ENCODE assay signal across 10 cellular contexts in the genomic region with DNA sequence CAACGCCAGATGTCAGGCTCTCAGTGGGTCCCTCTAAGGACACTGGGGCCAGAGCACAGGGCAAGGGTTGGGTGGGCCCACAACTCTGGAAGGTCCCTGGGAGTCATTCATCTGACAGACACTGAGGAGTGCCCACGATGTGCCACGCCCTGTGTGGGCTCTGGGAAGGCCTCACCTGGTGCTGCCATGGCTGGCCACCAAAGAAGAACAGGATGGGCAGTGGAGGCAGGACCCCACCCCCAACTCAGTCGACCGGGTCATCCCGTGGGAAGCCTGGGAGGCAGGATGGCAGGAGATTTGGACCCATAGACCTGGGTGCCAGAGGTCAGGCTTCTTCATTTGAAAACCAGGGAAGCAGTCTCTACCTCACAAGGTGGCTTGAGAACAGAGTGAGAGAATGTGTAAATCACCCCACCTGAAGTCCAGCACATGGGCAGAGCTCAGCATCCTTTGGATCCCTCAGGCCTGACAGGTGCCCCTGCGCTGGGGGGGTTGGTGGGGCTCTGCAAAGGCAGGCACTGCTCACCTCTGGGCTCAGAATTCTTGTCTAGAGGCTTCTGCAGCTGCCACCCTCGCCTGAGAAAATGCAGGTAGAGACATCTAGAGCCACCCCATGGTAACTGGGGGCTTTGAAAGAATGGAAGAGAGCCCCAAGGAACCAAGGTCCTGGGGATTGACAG. TPM values are rescaled to one million over a fixed set of nuclear protein-coding genes. Genes with fewer than 3 reads are reported as not detected.
DNase-seq lines count a peak whose midpoint lies in the region; ATAC-seq, FAIRE-seq and TF ChIP-seq lines count a peak whose summit lies in the region.
"Had no signal": no experiment of that assay in that cellular context is flagged by ENCODE, and none has a peak within 500 bp of the region (broad histone marks: within the 10 kb centered on the region; RNA-seq: fewer than 3 reads in every experiment).

No MANE protein-coding gene starts in this region.

- peaks cover 13% of the 10 kb centered on the region for H3K79me2 ChIP-seq in smooth muscle cell (ENCODE audit: low read depth)

- H3K27ac ChIP-seq in stomach (peak overlapping the region; percentile 5 to 92 (median 86)), smooth muscle cell (ENCODE audit: low read depth) (no peak overlapping the region)

- peaks cover 9% of the 10 kb centered on the region for H3F3A ChIP-seq in smooth muscle cell (ENCODE audit: low read depth)

- no peaks in the 10 kb centered on the region for H3K9me3 ChIP-seq in stomach
- no peaks in the 10 kb centered on the region for H3K9me3 ChIP-seq in smooth muscle cell (replicated peaks; ENCODE audit: low read depth)
- H3K9me3 ChIP-seq: thyroid gland had no signal

- no peak for DNase-seq in activated naive CD4-positive, alpha-beta T cell treated with anti-CD3 and anti-CD28 coated beads for 36 hours
- no peak for DNase-seq in activated naive CD4-positive, alpha-beta T cell treated with anti-CD3 and anti-CD28 coated beads, Interleukin-2, amount 50 U/mL, for 16 hours
- DNase-seq in activated T-helper 1 cell treated with anti-CD3 and anti-CD28 coated beads, Interleukin-12 subunit alpha, Interleukin-12 subunit beta, Interleukin-2, Interleukin-4 antibody, amounts not matched to agents 30 ng/mL and 10 ng/mL and 1 ng/mL, durations not matched to agents 14 hours and 24 hours and 36 hours (ENCODE audit: low spot score), result no peak
- no peak for DNase-seq in memory B cell (ENCODE audit: low spot score in 2 of 2)
- DNase-seq in stomach, result no peak
- no peak for DNase-seq in frontal cortex (ENCODE audit: low spot score in 2 of 2)
- no peak for DNase-seq in smooth muscle cell (lab: John Stamatoyannopoulos, UW; ENCODE audit: unreplicated experiment)
- no peak for DNase-seq in COR-L47 (lab: John Stamatoyannopoulos, UW)
- DNase-seq: activated CD8-positive, alpha-beta memory T cell treated with anti-CD3 and anti-CD28 coated beads, Interleukin-2, amount 50 U/mL, for 48 hours; thyroid gland had no signal

- no peak overlapping the region for H3K4me3 ChIP-seq in stomach
- no peak overlapping the region for H3K4me3 ChIP-seq in smooth muscle cell

- TF ChIP-seq POLR2A in stomach (IDR thresholded peaks at IDR 0.05), result no peak

- H3K27ac Mint-ChIP-seq in activated naive CD4-positive, alpha-beta T cell treated with anti-CD3 and anti-CD28 coated beads for 36 hours, result no peak overlapping the region
- H3K27ac Mint-ChIP-seq in activated T-helper 1 cell treated with anti-CD3 and anti-CD28 coated beads, Interleukin-12 subunit alpha, Interleukin-12 subunit beta, Interleukin-2, Interleukin-4 antibody, amounts not matched to agents 30 ng/mL and 10 ng/mL and 1 ng/mL, durations not matched to agents 14 hours and 24 hours and 36 hours, result no peak overlapping the region
- H3K27ac Mint-ChIP-seq in memory B cell, result no peak overlapping the region

- TF ChIP-seq EP300 in stomach (IDR thresholded peaks at IDR 0.05), result no peak

- 76 to 85% (median 79%) methylated on average over 7 to 8 of the region's 8 CpGs for WGBS in stomach, 5 donors
- WGBS in smooth muscle cell (ENCODE audit: low lambda C conversion rate), result 95% methylated on average over 8 of the region's 8 CpGs

- peaks cover 4% of the 10 kb centered on the region for H3K36me3 Mint-ChIP-seq in activated naive CD4-positive, alpha-beta T cell treated with anti-CD3 and anti-CD28 coated beads for 36 hours (ENCODE audit: low read depth)
- peaks cover 4% of the 10 kb centered on the region for H3K36me3 Mint-ChIP-seq in activated T-helper 1 cell treated with anti-CD3 and anti-CD28 coated beads, Interleukin-12 subunit alpha, Interleukin-12 subunit beta, Interleukin-2, Interleukin-4 antibody, amounts not matched to agents 30 ng/mL and 10 ng/mL and 1 ng/mL, durations not matched to agents 14 hours and 24 hours and 36 hours (ENCODE audit: low read depth)
- no peaks in the 10 kb centered on the region for H3K36me3 Mint-ChIP-seq in memory B cell

- H3K4me2 ChIP-seq in smooth muscle cell, result no peak overlapping the region

- H3K4me1 ChIP-seq in stomach (peaks cover 45 to 76% (median 58%) of the 10 kb centered on the region in 4 donors), smooth muscle cell (ENCODE audit: low read depth) (peaks cover 18% of the 10 kb centered on the region)

- no peak overlapping the region for H2AFZ ChIP-seq in smooth muscle cell (ENCODE audit: low read depth)

- H3K27me3 ChIP-seq in stomach (no peaks in the 10 kb centered on the region), smooth muscle cell (ENCODE audit: low read depth) (no peaks in the 10 kb centered on the region)
- H3K27me3 ChIP-seq: thyroid gland had no signal

- FAIRE-seq in frontal cortex (lab: Jason Lieb, UNC), result no peak

- TF ChIP-seq CTCF in stomach (IDR thresholded peaks at IDR 0.05) (no peak), smooth muscle cell (IDR thresholded peaks at IDR 0.05; ENCODE audit: borderline replicate concordance, insufficient read depth, poor library complexity, severe bottlenecking) (no peak)

- ATAC-seq in memory B cell (ENCODE audit: low read depth), result no peak

- H3K27me3 Mint-ChIP-seq in activated naive CD4-positive, alpha-beta T cell treated with anti-CD3 and anti-CD28 coated beads for 36 hours (ENCODE audit: low read depth), result no peaks in the 10 kb centered on the region
- H3K27me3 Mint-ChIP-seq in activated T-helper 1 cell treated with anti-CD3 and anti-CD28 coated beads, Interleukin-12 subunit alpha, Interleukin-12 subunit beta, Interleukin-2, Interleukin-4 antibody, amounts not matched to agents 30 ng/mL and 10 ng/mL and 1 ng/mL, durations not matched to agents 14 hours and 24 hours and 36 hours (ENCODE audit: insufficient read depth), result peaks cover 31% of the 10 kb centered on the region
- H3K27me3 Mint-ChIP-seq in memory B cell, result no peaks in the 10 kb centered on the region

- CTCF ChIA-PET in activated naive CD4-positive, alpha-beta T cell treated with anti-CD3 and anti-CD28 coated beads for 36 hours (lab: Charles Lee), result interaction anchor here (0.6 to 5.2 kb wide), 21 partner anchors 12 to 279 kb away, joined by 3 to 39 read pairs (median 5); partner anchors contain the start of gene MTFR1L

- H3K4me1 Mint-ChIP-seq in activated naive CD4-positive, alpha-beta T cell treated with anti-CD3 and anti-CD28 coated beads for 36 hours (ENCODE audit: low read depth), result peaks cover 68% of the 10 kb centered on the region
- H3K4me1 Mint-ChIP-seq in activated T-helper 1 cell treated with anti-CD3 and anti-CD28 coated beads, Interleukin-12 subunit alpha, Interleukin-12 subunit beta, Interleukin-2, Interleukin-4 antibody, amounts not matched to agents 30 ng/mL and 10 ng/mL and 1 ng/mL, durations not matched to agents 14 hours and 24 hours and 36 hours (ENCODE audit: low read depth), result peaks cover 27% of the 10 kb centered on the region
- peaks cover 26% of the 10 kb centered on the region for H3K4me1 Mint-ChIP-seq in memory B cell

- H3K9ac ChIP-seq in smooth muscle cell (ENCODE audit: low read depth), result no peak overlapping the region

- H3K4me3 Mint-ChIP-seq in activated naive CD4-positive, alpha-beta T cell treated with anti-CD3 and anti-CD28 coated beads for 36 hours, result peak overlapping the region; percentile 63
- peak overlapping the region; percentile 42 for H3K4me3 Mint-ChIP-seq in activated T-helper 1 cell treated with anti-CD3 and anti-CD28 coated beads, Interleukin-12 subunit alpha, Interleukin-12 subunit beta, Interleukin-2, Interleukin-4 antibody, amounts not matched to agents 30 ng/mL and 10 ng/mL and 1 ng/mL, durations not matched to agents 14 hours and 24 hours and 36 hours
- H3K4me3 Mint-ChIP-seq in memory B cell, result peak overlapping the region; percentile 76

- intact Hi-C loops in activated naive CD4-positive, alpha-beta T cell treated with anti-CD3 and anti-CD28 coated beads for 36 hours (cut with micrococcal nuclease), result loop anchor here (5.0 kb wide), 3 partner anchors 87 to 252 kb away; no protein-coding TSS in a partner anchor
- intact Hi-C loops in activated T-helper 1 cell treated with anti-CD3 and anti-CD28 coated beads, Interleukin-12 subunit alpha, Interleukin-12 subunit beta, Interleukin-2, Interleukin-4 antibody, amounts not matched to agents 30 ng/mL and 10 ng/mL and 1 ng/mL, durations not matched to agents 14 hours and 24 hours and 36 hours (cut with micrococcal nuclease), result loop anchor here (5.0 kb wide), 3 partner anchors 122 to 297 kb away; no protein-coding TSS in a partner anchor
- intact Hi-C loops in stomach (cut with DNase I; ENCODE audit: low total_unique reads), result no loop called here

- peaks cover 3% of the 10 kb centered on the region for H3K9me3 Mint-ChIP-seq in activated naive CD4-positive, alpha-beta T cell treated with anti-CD3 and anti-CD28 coated beads for 36 hours
- H3K9me3 Mint-ChIP-seq in activated T-helper 1 cell treated with anti-CD3 and anti-CD28 coated beads, Interleukin-12 subunit alpha, Interleukin-12 subunit beta, Interleukin-2, Interleukin-4 antibody, amounts not matched to agents 30 ng/mL and 10 ng/mL and 1 ng/mL, durations not matched to agents 14 hours and 24 hours and 36 hours, result no peaks in the 10 kb centered on the region
- no peaks in the 10 kb centered on the region for H3K9me3 Mint-ChIP-seq in memory B cell

- H4K20me1 ChIP-seq in smooth muscle cell (ENCODE audit: low read depth), result peaks cover 21% of the 10 kb centered on the region

- H3K36me3 ChIP-seq in stomach, result no peaks in the 10 kb centered on the region
- H3K36me3 ChIP-seq in smooth muscle cell (ENCODE audit: low read depth), result no peaks in the 10 kb centered on the region
- H3K36me3 ChIP-seq: thyroid gland had no signal

RNA-seq across cellular contexts. Expression of gene SELENON, which starts 1.2 kb away (rescaled TPM):
- 10 to 100 TPM; 27.8 to 28.6 TPM for total RNA-seq in activated naive CD4-positive, alpha-beta T cell treated with anti-CD3 and anti-CD28 coated beads for 36 hours
- 5.2 and 5.3 TPM in 2 replicates for total RNA-seq in activated T-helper 1 cell treated with anti-CD3 and anti-CD28 coated beads, Interleukin-12 subunit alpha, Interleukin-12 subunit beta, Interleukin-2, Interleukin-4 antibody, amounts not matched to agents 30 ng/mL and 10 ng/mL and 1 ng/mL, durations not matched to agents 14 hours and 24 hours and 36 hours
- total RNA-seq in stomach (10 to 100 TPM in 4 of 5 donors, 1 to 10 TPM in 1; 1.7 to 81.1 (median 18.3) TPM), frontal cortex (6.1 TPM), smooth muscle cell (26.6 and 32.6 TPM in 2 replicates)
- polyA plus RNA-seq in stomach (10 to 100 TPM in 2 of 3 donors, 1 to 10 TPM in 1; 9.5 to 29.4 (median 21.7) TPM), smooth muscle cell (48.9 and 62.9 TPM in 2 replicates)

RNA-seq across cellular contexts. Expression of gene MTFR1L, which starts 20.9 kb away (rescaled TPM):
- 10 to 100 TPM; 22.2 to 23.5 TPM for total RNA-seq in activated naive CD4-positive, alpha-beta T cell treated with anti-CD3 and anti-CD28 coated beads for 36 hours
- total RNA-seq in activated T-helper 1 cell treated with anti-CD3 and anti-CD28 coated beads, Interleukin-12 subunit alpha, Interleukin-12 subunit beta, Interleukin-2, Interleukin-4 antibody, amounts not matched to agents 30 ng/mL and 10 ng/mL and 1 ng/mL, durations not matched to agents 14 hours and 24 hours and 36 hours, result 29.3 and 30.0 TPM in 2 replicates
- total RNA-seq in stomach (100 to 1,000 TPM in 3 of 5 donors, 10 to 100 TPM in 2; 39.3 to 301 (median 107) TPM), frontal cortex (33.0 TPM), smooth muscle cell (39.9 and 47.2 TPM in 2 replicates)
- polyA plus RNA-seq in stomach (10 to 100 TPM; 41.1 to 52.4 (median 49.5) TPM), smooth muscle cell (63.9 and 71.2 TPM in 2 replicates)
